In the genomic region with DNA sequence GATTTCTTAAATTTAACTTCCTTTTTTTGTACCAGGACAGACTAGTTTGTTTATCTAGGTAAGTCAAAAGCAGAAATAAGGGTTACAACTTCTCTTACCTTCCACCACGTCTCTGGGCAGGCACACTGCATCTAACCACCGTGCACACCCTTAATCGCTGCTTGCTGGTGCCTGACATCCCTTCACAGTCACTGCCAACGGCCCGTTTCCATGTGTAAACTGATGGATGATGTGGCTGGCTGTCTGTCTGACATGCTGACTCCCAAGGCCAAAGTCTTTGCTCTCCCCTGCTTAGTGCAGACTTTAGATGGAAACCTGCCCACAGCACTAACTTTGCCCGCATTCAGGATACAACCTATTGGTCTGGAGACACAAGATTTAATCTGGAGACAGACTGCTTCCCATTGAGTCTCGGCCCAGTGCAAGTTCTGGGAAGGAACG, we compare ENCODE assay signal across 12 cellular contexts. TPM values are rescaled to one million over a fixed set of nuclear protein-coding genes. Genes with fewer than 3 reads are reported as not detected.
DNase-seq lines count a peak whose midpoint lies in the region; ATAC-seq and TF ChIP-seq lines count a peak whose summit lies in the region.
"Had no signal": no experiment of that assay in that cellular context is flagged by ENCODE, and none has a peak within 500 bp of the region (broad histone marks: within the 10 kb centered on the region; RNA-seq: fewer than 3 reads in every experiment).

No MANE protein-coding gene starts in this region.

- H2AFZ ChIP-seq in GM23338 = no peak overlapping the region

- H3K9ac ChIP-seq in colonic mucosa (ENCODE audit: low read depth in 2 of 2, low read length in 2 of 2) = peak overlapping the region in 1 of 2 donors; percentile 56

- no peaks in the 10 kb centered on the region for H4K20me1 ChIP-seq in GM23338 (replicated peaks; ENCODE audit: insufficient read depth)

- peak overlapping the region; percentile 11 for H3K4me3 ChIP-seq in colonic mucosa
- no peak overlapping the region for H3K4me3 ChIP-seq in mucosa of descending colon
- H3K4me3 ChIP-seq in GM23338 = no peak overlapping the region
- H3K4me3 ChIP-seq: SK-N-MC had no signal

- H3K27me3 Mint-ChIP-seq in stimulated activated naive CD8-positive, alpha-beta T cell treated with anti-CD3 and anti-CD28 coated beads, Interleukin-15, Interleukin-2, amounts not matched to agents 100 ng/mL and 50 ng/mL, for 24 hours = peaks cover 29% of the 10 kb centered on the region
- H3K27me3 Mint-ChIP-seq in chondrocyte (ENCODE audit: low read depth) (peaks cover 2% of the 10 kb centered on the region), GM23338 (ENCODE audit: insufficient read depth, low read depth, poor library complexity) (peaks cover 3% of the 10 kb centered on the region)

- no peak overlapping the region for H3K27ac ChIP-seq in colonic mucosa
- H3K27ac ChIP-seq in GM23338 (ENCODE audit: low read depth) = no peak overlapping the region
- H3K27ac ChIP-seq: SK-N-MC had no signal

- H3K4me1 ChIP-seq in colonic mucosa (no peaks in the 10 kb centered on the region), mucosa of descending colon (ENCODE audit: low read depth) (no peaks in the 10 kb centered on the region), GM23338 (ENCODE audit: insufficient read depth) (no peaks in the 10 kb centered on the region)

- no peak overlapping the region for H3K4me2 ChIP-seq in GM23338

- intact Hi-C loops in colonic mucosa (cut with DNase I) (no loop called here), mucosa of descending colon (cut with DNase I, micrococcal nuclease) (no loop called here)

- peaks cover 64% of the 10 kb centered on the region for H3K4me1 Mint-ChIP-seq in stimulated activated naive CD8-positive, alpha-beta T cell treated with anti-CD3 and anti-CD28 coated beads, Interleukin-15, Interleukin-2, amounts not matched to agents 100 ng/mL and 50 ng/mL, for 24 hours (ENCODE audit: low read depth)
- H3K4me1 Mint-ChIP-seq in chondrocyte (ENCODE audit: low read depth) (no peaks in the 10 kb centered on the region), GM23338 (peaks cover 4% of the 10 kb centered on the region; the same call in 2 of the 3 replicates)

- H3K36me3 ChIP-seq in colonic mucosa (no peaks in the 10 kb centered on the region), mucosa of descending colon (ENCODE audit: low read depth) (no peaks in the 10 kb centered on the region), GM23338 (ENCODE audit: insufficient read depth) (no peaks in the 10 kb centered on the region)

- H3K36me3 Mint-ChIP-seq in stimulated activated naive CD8-positive, alpha-beta T cell treated with anti-CD3 and anti-CD28 coated beads, Interleukin-15, Interleukin-2, amounts not matched to agents 100 ng/mL and 50 ng/mL, for 24 hours (ENCODE audit: low read depth) = no peaks in the 10 kb centered on the region
- H3K36me3 Mint-ChIP-seq in chondrocyte (ENCODE audit: low read depth) = no peaks in the 10 kb centered on the region
- H3K36me3 Mint-ChIP-seq in GM23338 (ENCODE audit: low read depth) = no peaks in the 10 kb centered on the region

- no peaks in the 10 kb centered on the region for H3K9me3 Mint-ChIP-seq in stimulated activated naive CD8-positive, alpha-beta T cell treated with anti-CD3 and anti-CD28 coated beads, Interleukin-15, Interleukin-2, amounts not matched to agents 100 ng/mL and 50 ng/mL, for 24 hours
- H3K9me3 Mint-ChIP-seq in chondrocyte (ENCODE audit: low read depth) (no peaks in the 10 kb centered on the region), GM23338 (no peaks in the 10 kb centered on the region)

- no peaks in the 10 kb centered on the region for H3K9me2 ChIP-seq in GM23338 (ENCODE audit: insufficient read depth)

- H3F3A ChIP-seq in GM23338 (replicated peaks; ENCODE audit: low read depth) = no peaks in the 10 kb centered on the region

- H3K4me3 Mint-ChIP-seq in stimulated activated naive CD8-positive, alpha-beta T cell treated with anti-CD3 and anti-CD28 coated beads, Interleukin-15, Interleukin-2, amounts not matched to agents 100 ng/mL and 50 ng/mL, for 24 hours = peak overlapping the region; percentile 79
- H3K4me3 Mint-ChIP-seq in chondrocyte (ENCODE audit: unreplicated experiment) (no peak overlapping the region), GM23338 (no peak overlapping the region)

- ATAC-seq in stimulated activated naive CD8-positive, alpha-beta T cell treated with anti-CD3 and anti-CD28 coated beads, Interleukin-15, Interleukin-2, amounts not matched to agents 100 U/mL and 50 U/mL, for 24 hours = no peak
- ATAC-seq in mucosa of descending colon (peak; percentile 36), GM21619 (IDR thresholded peaks at IDR 0.05; ENCODE audit: unreplicated experiment) (no peak), GM23338 (no peak)

- H3K27ac Mint-ChIP-seq in stimulated activated naive CD8-positive, alpha-beta T cell treated with anti-CD3 and anti-CD28 coated beads, Interleukin-15, Interleukin-2, amounts not matched to agents 100 ng/mL and 50 ng/mL, for 24 hours = peak overlapping the region; percentile 27
- no peak overlapping the region for H3K27ac Mint-ChIP-seq in chondrocyte (ENCODE audit: unreplicated experiment)
- H3K27ac Mint-ChIP-seq in GM23338 = no peak overlapping the region

- TF ChIP-seq CTCF in colonic mucosa (IDR thresholded peaks at IDR 0.05) = no peak
- no peak for TF ChIP-seq CTCF in mucosa of descending colon (IDR thresholded peaks at IDR 0.05)
- no peak for TF ChIP-seq CTCF in chondrocyte (IDR thresholded peaks at IDR 0.05)
- TF ChIP-seq CTCF in GM23338 (conservative IDR thresholded peaks at IDR 0.05; ENCODE audit: low read depth in 2 of 2) = no peak

- no peak for DNase-seq in stimulated activated naive CD8-positive, alpha-beta T cell treated with anti-CD3 and anti-CD28 coated beads, Interleukin-15, Interleukin-2, amounts not matched to agents 100 U/mL and 50 U/mL, for 24 hours
- DNase-seq in colonic mucosa (peak; percentile 18), mucosa of descending colon (no peak), chondrocyte (ENCODE audit: low spot score) (no peak), GM23338 (ENCODE audit: low spot score) (no peak), LoVo (ENCODE audit: low spot score) (no peak)
- DNase-seq: KG1; stimulated activated CD4-positive, alpha-beta T cell treated with anti-CD3 and anti-CD28 coated beads, Interleukin-4, amount 100 ng/mL, for 1 hour had no signal

- H3K27me3 ChIP-seq in colonic mucosa (no peaks in the 10 kb centered on the region), GM23338 (ENCODE audit: insufficient read depth) (no peaks in the 10 kb centered on the region)

- no peaks in the 10 kb centered on the region for H3K79me2 ChIP-seq in GM23338 (replicated peaks; ENCODE audit: insufficient read depth)

- H3K9me3 ChIP-seq in colonic mucosa (no peaks in the 10 kb centered on the region), mucosa of descending colon (no peaks in the 10 kb centered on the region)

RNA-seq across cellular contexts. Expression of gene TMEM273, which starts 1.1 kb away (rescaled TPM):
- total RNA-seq in colonic mucosa = 1 to 10 TPM; 3.4 to 5.1 TPM
- 10 to 100 TPM in 1 of 3 donors, 1 to 10 TPM in 2; 4.8 to 12.7 (median 7.0) TPM for total RNA-seq in mucosa of descending colon
- total RNA-seq in chondrocyte = not detected in 3 replicates
- not detected in 2 replicates for total RNA-seq in GM23338 (2014; rRNA removed; shearing (Covaris generic))
- not detected in 2 replicates for polyA plus RNA-seq in GM23338 (2016; fragmentation: Nextera tagmentation; extraction: Ambion mirVana)
- polyA plus RNA-seq: neural cell had no signal

RNA-seq across cellular contexts. Expression of gene FAM170B, which starts 53.2 kb away (rescaled TPM):
- not detected for total RNA-seq in colonic mucosa
- not detected for total RNA-seq in mucosa of descending colon
- not detected in 3 replicates for total RNA-seq in chondrocyte
- total RNA-seq in GM23338 (2014; rRNA removed; shearing (Covaris generic)) = not detected in 2 replicates
- not detected in 2 replicates for polyA plus RNA-seq in GM23338 (2016; fragmentation: Nextera tagmentation; extraction: Ambion mirVana)
- polyA plus RNA-seq: neural cell had no signal
